23 cellular contexts compared by ENCODE assay signal in the genomic region with DNA sequence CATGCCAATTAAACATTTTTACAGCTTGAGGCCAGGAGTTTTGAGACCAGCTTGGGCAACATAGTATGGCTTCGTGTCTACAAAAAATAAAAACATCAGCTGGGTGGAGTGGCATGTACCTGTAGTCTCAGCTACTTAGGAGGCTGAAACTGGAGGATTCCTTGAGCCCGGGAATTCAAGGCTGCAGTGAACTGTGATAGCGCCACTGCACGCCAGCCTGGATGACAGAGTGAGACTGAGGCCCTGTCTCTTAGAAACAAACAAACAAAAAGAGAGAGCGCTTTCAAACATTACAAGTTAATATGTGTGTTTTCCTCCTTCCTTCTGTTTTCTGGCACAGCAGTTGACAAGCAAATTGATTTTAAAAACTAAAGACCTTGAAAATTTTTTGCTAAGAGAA.
"Had no signal": no experiment of that assay in that cellular context is flagged by ENCODE, and none has a peak within 500 bp of the region (broad histone marks: within the 10 kb centered on the region; RNA-seq: fewer than 3 reads in every experiment).

No MANE protein-coding gene starts in this region.

- H3K36me3 ChIP-seq: breast epithelium, esophagus muscularis mucosa, left ventricle myocardium inferior, prostate gland, spleen, tibial artery, uterus, WERI-Rb-1 had no signal

- H3K27ac ChIP-seq: breast epithelium, esophagus muscularis mucosa, left ventricle myocardium inferior, prostate gland, tibial artery, uterus, WERI-Rb-1 had no signal

- H3K27me3 ChIP-seq: breast epithelium, dorsolateral prefrontal cortex, esophagus muscularis mucosa, spleen, tibial artery, uterus had no signal

- H3K9me3 ChIP-seq: breast epithelium, esophagus muscularis mucosa, left ventricle myocardium inferior, prostate gland, spleen, tibial artery, uterus had no signal

- H3K27ac Mint-ChIP-seq: activated CD4-positive, alpha-beta T cell treated with anti-CD3 and anti-CD28 coated beads, Interleukin-2, amount 10 ng/mL, durations not matched to agents 7 days and 5 days; natural killer cell treated with Interleukin-12 subunit alpha and Interleukin-12 subunit beta and Interleukin-15 and Interleukin-18, amount 100 ng/mL, for 72 hours had no signal

- DNase-seq: activated CD4-positive, alpha-beta T cell treated with anti-CD3 and anti-CD28 coated beads, Interleukin-2, amount 10 ng/mL, durations not matched to agents 7 days and 5 days; activated CD4-positive, CD25-positive, alpha-beta regulatory T cell treated with anti-CD3 and anti-CD28 coated beads, Interleukin-2, amount 50 U/mL, for 72 hours; activated CD8-positive, alpha-beta memory T cell treated with anti-CD3 and anti-CD28 coated beads for 24 hours; activated CD8-positive, alpha-beta memory T cell treated with anti-CD3 and anti-CD28 coated beads, Interleukin-2, amount 50 U/mL, for 4 hours; activated effector memory CD4-positive, alpha-beta T cell treated with Interleukin-2 at 50 U/mL for 16 hours; activated naive CD4-positive, alpha-beta T cell treated with anti-CD3 and anti-CD28 coated beads, Interleukin-2, amount 50 U/mL, for 16 hours; activated T-cell treated with anti-CD3 and anti-CD28 coated beads, Interleukin-2, amount 50 U/mL, for 4 hours; amniotic stem cell; dorsolateral prefrontal cortex; head of caudate nucleus; hypothalamus; left ventricle myocardium inferior; spleen; stimulated activated CD4-positive, alpha-beta T cell treated with anti-CD3 and anti-CD28 coated beads, Interleukin-4, amount 100 ng/mL, for 1 hour; stimulated activated naive CD4-positive, alpha-beta T cell treated with Interleukin-2 at 50 U/mL for 16 hours; tibial artery; uterus; WERI-Rb-1 had no signal

- H3K27me3 Mint-ChIP-seq: activated CD4-positive, alpha-beta T cell treated with anti-CD3 and anti-CD28 coated beads, Interleukin-2, amount 10 ng/mL, durations not matched to agents 7 days and 5 days; central memory CD8-positive, alpha-beta T cell; natural killer cell treated with Interleukin-12 subunit alpha and Interleukin-12 subunit beta and Interleukin-15 and Interleukin-18, amount 100 ng/mL, for 72 hours had no signal

- H3K36me3 Mint-ChIP-seq: natural killer cell treated with Interleukin-12 subunit alpha and Interleukin-12 subunit beta and Interleukin-15 and Interleukin-18, amount 100 ng/mL, for 72 hours had no signal

- H3K9me3 Mint-ChIP-seq: activated CD4-positive, alpha-beta T cell treated with anti-CD3 and anti-CD28 coated beads, Interleukin-2, amount 10 ng/mL, durations not matched to agents 7 days and 5 days; activated T-cell treated with anti-CD3 and anti-CD28 coated beads, Interleukin-2, amount 50 U/mL, for 4 hours; central memory CD8-positive, alpha-beta T cell; natural killer cell treated with Interleukin-12 subunit alpha and Interleukin-12 subunit beta and Interleukin-15 and Interleukin-18, amount 100 ng/mL, for 72 hours had no signal

- ATAC-seq: activated T-cell treated with anti-CD3 and anti-CD28 coated beads, Interleukin-2, amount 50 U/mL, for 4 hours; natural killer cell treated with Interleukin-12 subunit alpha and Interleukin-12 subunit beta and Interleukin-15 and Interleukin-18, amount 100 ng/mL, for 72 hours had no signal

- H3K4me3 Mint-ChIP-seq: activated CD4-positive, alpha-beta T cell treated with anti-CD3 and anti-CD28 coated beads, Interleukin-2, amount 10 ng/mL, durations not matched to agents 7 days and 5 days; activated T-cell treated with anti-CD3 and anti-CD28 coated beads, Interleukin-2, amount 50 U/mL, for 4 hours; central memory CD8-positive, alpha-beta T cell; natural killer cell treated with Interleukin-12 subunit alpha and Interleukin-12 subunit beta and Interleukin-15 and Interleukin-18, amount 100 ng/mL, for 72 hours had no signal

- H3K4me3 ChIP-seq: breast epithelium, dorsolateral prefrontal cortex, esophagus muscularis mucosa, left ventricle myocardium inferior, prostate gland, spleen, tibial artery, uterus had no signal

- H3K4me1 ChIP-seq: breast epithelium, prostate gland had no signal
